Comparison of ENCODE assay signal across 8 cellular contexts in genomic region chr7:1458676-1459511, GRCh38. TPM values are rescaled to one million over a fixed set of nuclear protein-coding genes. Genes with fewer than 3 reads are reported as not detected.
DNase-seq lines count a peak whose midpoint lies in the region; ATAC-seq lines count a peak whose summit lies in the region.

TSS of gene MICALL2 (minus strand) at chr7:1459470. CDS start at chr7:1459326, 144 bp downstream.

- no peaks in the 10 kb centered on the region for H3K27me3 ChIP-seq in NT2/D1 (ENCODE audit: insufficient read depth, insufficient read length)

- peak; percentile 34 for DNase-seq in stimulated activated naive CD4-positive, alpha-beta T cell treated with Interleukin-2 at 50 U/mL for 16 hours (lab: John Stamatoyannopoulos, UW)
- DNase-seq in stimulated activated naive CD4-positive, alpha-beta T cell (lab: John Stamatoyannopoulos, UW), result no peak
- DNase-seq in NT2/D1 (ENCODE audit: low read depth, low spot score), result no peak
- DNase-seq in amniotic stem cell (lab: John Stamatoyannopoulos, UW), result peak; percentile 59
- peak; percentile 85 for DNase-seq in left ventricle myocardium superior
- peak; percentile 53 for DNase-seq in pulmonary artery endothelial cell (ENCODE audit: low read depth, low spot score)
- no peak for DNase-seq in GDM1 (lab: John Stamatoyannopoulos, UW)

- peaks cover 2% of the 10 kb centered on the region for H3K36me3 ChIP-seq in NT2/D1 (ENCODE audit: insufficient read depth, insufficient read length, low read length)

- peaks cover 56% of the 10 kb centered on the region for H3K4me1 ChIP-seq in NT2/D1 (ENCODE audit: insufficient read depth, insufficient read length)

- H3K9ac ChIP-seq in NT2/D1 (ENCODE audit: insufficient read length, low read depth), result peak within 1 kb of the TSS; percentile 95

- H3K9me3 ChIP-seq in NT2/D1 (ENCODE audit: insufficient read depth, low read length), result no peaks in the 10 kb centered on the region

- ATAC-seq in HG02852 (IDR thresholded peaks at IDR 0.05; ENCODE audit: unreplicated experiment), result peak; percentile 21
- ATAC-seq in left ventricle myocardium superior, result peak; percentile 26

- peak within 1 kb of the TSS; percentile 91 for H3K4me3 ChIP-seq in NT2/D1 (ENCODE audit: insufficient read length, low read depth)

- intact Hi-C loops in left ventricle myocardium superior (cut with micrococcal nuclease), result no loop called here

RNA-seq across cellular contexts. Expression of gene MICALL2, which starts in this region (rescaled TPM):
- total RNA-seq in left ventricle myocardium superior (9.4 TPM), pulmonary artery endothelial cell (11.0 and 12.9 TPM in 2 replicates)

Comparison
In these comparisons a context has a peak if more than half of its experiments do, and no peak if none do; other contexts are left out.
1. DNase-seq: peak in stimulated activated naive CD4-positive, alpha-beta T cell treated with Interleukin-2 at 50 U/mL for 16 hours (single experiment), amniotic stem cell (single experiment), left ventricle myocardium superior (single experiment) and pulmonary artery endothelial cell (single experiment); none in stimulated activated naive CD4-positive, alpha-beta T cell (0 of 6), NT2/D1 (single experiment) and GDM1 (single experiment).